In the genomic region with DNA sequence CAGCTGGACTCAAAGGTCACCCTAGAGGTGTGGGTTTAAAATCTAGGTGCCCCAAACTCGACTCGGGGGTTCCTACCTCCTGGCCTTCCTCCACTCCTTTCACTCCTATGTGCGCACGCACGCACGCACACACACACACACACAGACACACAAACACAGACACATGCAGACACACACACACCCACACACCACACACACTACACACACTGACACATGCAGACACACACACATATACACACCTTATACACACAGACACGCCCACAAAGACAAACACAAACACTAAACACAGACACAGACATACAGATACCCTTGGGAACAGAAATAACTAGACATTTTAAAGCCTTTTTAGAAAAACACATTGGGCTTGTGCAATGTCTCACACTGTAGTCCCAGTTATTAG, we compare ENCODE assay signal across 27 cellular contexts. TPM values are rescaled to one million over a fixed set of nuclear protein-coding genes. Genes with fewer than 3 reads are reported as not detected.
DNase-seq lines count a peak whose midpoint lies in the region; ATAC-seq, FAIRE-seq and TF ChIP-seq lines count a peak whose summit lies in the region.
"Had no signal": no experiment of that assay in that cellular context is flagged by ENCODE, and none has a peak within 500 bp of the region (broad histone marks: within the 10 kb centered on the region; RNA-seq: fewer than 3 reads in every experiment).

No MANE protein-coding gene starts in this region.

- H4K8ac ChIP-seq in mesenchymal stem cell (ENCODE audit: low read length): no peak overlapping the region

- peak overlapping the region; percentile 42 for H3K9ac ChIP-seq in mesenchymal stem cell (ENCODE audit: low read length)
- H3K9ac ChIP-seq: BLaER1 treated with 17β-estradiol and CSF1 and Interleukin-3, amounts not matched to agents 10 nM and 100 nM had no signal

- H3K4me2 ChIP-seq in mesenchymal stem cell (ENCODE audit: low read length, poor library complexity, severe bottlenecking): no peak overlapping the region
- H3K4me2 ChIP-seq: BLaER1 treated with 17β-estradiol and CSF1 and Interleukin-3, amounts not matched to agents 10 nM and 100 nM; GM23338 had no signal

- no peak overlapping the region for H2AFZ ChIP-seq in mesenchymal stem cell (ENCODE audit: low read depth, low read length)

- no peak overlapping the region for H3K23ac ChIP-seq in mesenchymal stem cell (ENCODE audit: low read length in 2 of 2)

- no peak overlapping the region for H3K18ac ChIP-seq in mesenchymal stem cell (ENCODE audit: low read depth in 1 of 2, low read length in 2 of 2)

- H3K27ac ChIP-seq in mesenchymal stem cell (ENCODE audit: low read length, poor library complexity, severe bottlenecking): no peak overlapping the region
- H3K27ac ChIP-seq: 22Rv1; BLaER1 treated with 17β-estradiol and CSF1 and Interleukin-3, amounts not matched to agents 10 nM and 100 nM had no signal

- no peak overlapping the region for H3K4ac ChIP-seq in mesenchymal stem cell (ENCODE audit: low read depth in 1 of 2, low read length in 2 of 2)

- H3K9me3 ChIP-seq in mesenchymal stem cell (ENCODE audit: control insufficient read depth, low read length): no peaks in the 10 kb centered on the region
- H3K9me3 ChIP-seq: BE2C had no signal

- H3K14ac ChIP-seq in mesenchymal stem cell (ENCODE audit: low read length in 2 of 2): no peak overlapping the region

- CTCF ChIA-PET in T-cell (lab: Charles Lee): no interaction called here

- H3K27ac Mint-ChIP-seq in type B pancreatic cell (peak overlapping the region; percentile 4), T-cell (no peak overlapping the region)
- H3K27ac Mint-ChIP-seq: CD14-positive monocyte; CD4-positive, alpha-beta T cell; CD8-positive, alpha-beta memory T cell; GM23338; H9; HFFc6 had no signal

- no peak overlapping the region for H2BK120ac ChIP-seq in mesenchymal stem cell (ENCODE audit: low read depth, low read length)

- peaks cover 3% of the 10 kb centered on the region for H3K4me1 ChIP-seq in mesenchymal stem cell (ENCODE audit: control insufficient read depth, insufficient read depth, low read depth, low read length)
- H3K4me1 ChIP-seq: BE2C had no signal

- H3K4me3 Mint-ChIP-seq in type B pancreatic cell (no peak overlapping the region), T-cell (no peak overlapping the region)
- H3K4me3 Mint-ChIP-seq: CD14-positive monocyte; CD4-positive, alpha-beta T cell; CD8-positive, alpha-beta memory T cell; GM23338; H9; HFFc6 had no signal

- POLR2A ChIA-PET in T-cell (lab: Charles Lee): no interaction called here

- ATAC-seq in Right ventricle myocardium inferior (peak; percentile 28), left ventricle myocardium superior (no peak), GM21515 (IDR thresholded peaks at IDR 0.05; ENCODE audit: unreplicated experiment) (no peak), T-cell (replicated peaks in 1 of 4) (no peak)
- ATAC-seq: GM12878, GM23338, HCT116 had no signal

- no peak for TF ChIP-seq CTCF in type B pancreatic cell (conservative IDR thresholded peaks at IDR 0.05)

- H3K36me3 Mint-ChIP-seq in type B pancreatic cell (no peaks in the 10 kb centered on the region), T-cell (no peaks in the 10 kb centered on the region)
- H3K36me3 Mint-ChIP-seq: CD14-positive monocyte; CD8-positive, alpha-beta memory T cell had no signal

- intact Hi-C loops in Right ventricle myocardium inferior (cut with DNase I): no loop called here
- intact Hi-C loops in left ventricle myocardium superior (cut with micrococcal nuclease): no loop called here

- 83% methylated on average over 7 of the region's 7 CpGs for WGBS in mesenchymal stem cell

- no peaks in the 10 kb centered on the region for H3K36me3 ChIP-seq in mesenchymal stem cell (ENCODE audit: control insufficient read depth in 1 of 2, insufficient read depth in 2 of 2, low read depth in 1 of 2, low read length in 2 of 2)
- H3K36me3 ChIP-seq: BE2C; BLaER1 treated with 17β-estradiol and CSF1 and Interleukin-3, amounts not matched to agents 10 nM and 100 nM had no signal

- H3K27me3 Mint-ChIP-seq in type B pancreatic cell: no peaks in the 10 kb centered on the region
- H3K27me3 Mint-ChIP-seq in T-cell: peaks cover 20 to 21% of the 10 kb centered on the region in 2 donors

- FAIRE-seq in HTR-8/SVneo (lab: Jason Lieb, UNC): peak; percentile 81
- FAIRE-seq: A204.1, D721Med, GM12878, GM19239 had no signal

- DNase-seq in Right ventricle myocardium inferior (ENCODE audit: missing footprints) (no peak), left ventricle myocardium superior (no peak), HTR-8/SVneo (ENCODE audit: insufficient read length, low spot score) (no peak), mesenchymal stem cell (no peak), type B pancreatic cell (ENCODE audit: extremely low spot score, unreplicated experiment) (no peak), putamen (ENCODE audit: low spot score) (no peak), T-cell (no peak)
- DNase-seq: ACHN; AML-193; BE2C; CD4-positive, alpha-beta T cell; CD8-positive, alpha-beta memory T cell; DMS 273 treated with DMSO at 0.1 percent for 48 hours; DMS79; GDM1; H9; HFFc6 had no signal

- no peak overlapping the region for H3K4me3 ChIP-seq in mesenchymal stem cell (ENCODE audit: insufficient read depth in 1 of 2, low read depth in 1 of 2, low read length in 2 of 2)
- H3K4me3 ChIP-seq: BLaER1 treated with 17β-estradiol and CSF1 and Interleukin-3, amounts not matched to agents 10 nM and 100 nM; GM12878; GM23338 had no signal

- H4K91ac ChIP-seq in mesenchymal stem cell (ENCODE audit: low read length): no peak overlapping the region

- no peak overlapping the region for H2BK12ac ChIP-seq in mesenchymal stem cell (ENCODE audit: low read length in 2 of 2)

- H2AK5ac ChIP-seq in mesenchymal stem cell (ENCODE audit: low read length, severe bottlenecking): no peak overlapping the region

- H3K9me3 Mint-ChIP-seq in type B pancreatic cell (no peaks in the 10 kb centered on the region), T-cell (no peaks in the 10 kb centered on the region)
- H3K9me3 Mint-ChIP-seq: CD4-positive, alpha-beta T cell; CD8-positive, alpha-beta memory T cell; GM23338; H9 had no signal

- H2BK15ac ChIP-seq in mesenchymal stem cell (ENCODE audit: low read depth, poor library complexity, severe bottlenecking): no peak overlapping the region

- peaks cover 0 to 3% of the 10 kb centered on the region in 2 experiments for H3K27me3 ChIP-seq in mesenchymal stem cell (ENCODE audit: control insufficient read depth in 1 of 2, insufficient read depth in 1 of 2, low read length in 2 of 2)
- H3K27me3 ChIP-seq: BE2C; BLaER1 treated with 17β-estradiol and CSF1 and Interleukin-3, amounts not matched to agents 10 nM and 100 nM had no signal

- peaks cover 4% of the 10 kb centered on the region for H3K4me1 Mint-ChIP-seq in type B pancreatic cell (ENCODE audit: unreplicated experiment)
- H3K4me1 Mint-ChIP-seq in T-cell: no peaks in the 10 kb centered on the region
- H3K4me1 Mint-ChIP-seq: CD14-positive monocyte; CD8-positive, alpha-beta memory T cell; GM23338; H9 had no signal

- no peaks in the 10 kb centered on the region for H3K79me1 ChIP-seq in mesenchymal stem cell (replicated peaks; ENCODE audit: low read length, poor library complexity, severe bottlenecking)

- no peak overlapping the region for H2BK5ac ChIP-seq in mesenchymal stem cell (ENCODE audit: low read depth, low read length, poor library complexity, severe bottlenecking)

RNA-seq across cellular contexts. Expression of a gene that starts 31.8 kb away (rescaled TPM):
- total RNA-seq in Right ventricle myocardium inferior: 0.38 TPM
- total RNA-seq in left ventricle myocardium superior: 0.20 TPM
- polyA plus RNA-seq in mesenchymal stem cell (2013, experiment 1 of 2): not detected
- polyA plus RNA-seq in mesenchymal stem cell (2013, experiment 2 of 2): not detected
- 1.0 and 16.2 TPM in 2 replicates for total RNA-seq in type B pancreatic cell (ENCODE audit: low replicate concordance)
- under 1 TPM in 2 of 5 donors, not detected in 3; 0.37 to 0.59 TPM for total RNA-seq in T-cell
- total RNA-seq: CD4-positive, alpha-beta T cell; CD8-positive, alpha-beta memory T cell; GM12878; H9; HFFc6 had no signal
- polyA plus RNA-seq: CD14-positive monocyte, GM12878 had no signal
